ENCODE assay signal across 9 cellular contexts in genomic region chr9:86405926-86406325, GRCh38. TPM values are rescaled to one million over a fixed set of nuclear protein-coding genes. Genes with fewer than 3 reads are reported as not detected.
DNase-seq lines count a peak whose midpoint lies in the region; ATAC-seq and TF ChIP-seq lines count a peak whose summit lies in the region.
"Had no signal": no experiment of that assay in that cellular context is flagged by ENCODE, and none has a peak within 500 bp of the region (broad histone marks: within the 10 kb centered on the region; RNA-seq: fewer than 3 reads in every experiment).

No MANE protein-coding gene starts in this region.

- H3K27me3 ChIP-seq in kidney epithelial cell (ENCODE audit: control insufficient read depth, insufficient read depth, low read length): no peaks in the 10 kb centered on the region
- H3K27me3 ChIP-seq in WERI-Rb-1 (ENCODE audit: insufficient read depth, low read depth, severe bottlenecking): peaks cover 67% of the 10 kb centered on the region

- CTCF ChIA-PET in activated CD4-positive, alpha-beta T cell treated with anti-CD3 and anti-CD28 coated beads for 36 hours (lab: Charles Lee): interaction anchor here (1.2 to 2.0 kb wide), 4 partner anchors 9 to 542 kb away, joined by 3 to 21 read pairs (median 4); no protein-coding TSS in a partner anchor

- POLR2A ChIA-PET in activated CD4-positive, alpha-beta T cell treated with anti-CD3 and anti-CD28 coated beads for 36 hours (lab: Charles Lee): no interaction called here

- no peak overlapping the region for H3K27ac ChIP-seq in WERI-Rb-1

- H3K9me3 ChIP-seq in WERI-Rb-1 (ENCODE audit: severe bottlenecking): no peaks in the 10 kb centered on the region

- H3K36me3 Mint-ChIP-seq in activated CD4-positive, alpha-beta T cell treated with anti-CD3 and anti-CD28 coated beads for 36 hours (ENCODE audit: low read depth): no peaks in the 10 kb centered on the region
- H3K36me3 Mint-ChIP-seq in activated T-helper 2 cell treated with anti-CD3 and anti-CD28 coated beads, Interferon-gamma antibody, Interleukin-2, Interleukin-4, amounts not matched to agents 10 μg/mL and 5 μg/mL and 100 μg/mL, durations not matched to agents 14 hours and 24 hours and 36 hours (ENCODE audit: low read depth): no peaks in the 10 kb centered on the region

- peak; percentile 92 for ATAC-seq in activated CD4-positive, alpha-beta T cell treated with anti-CD3 and anti-CD28 coated beads for 36 hours
- ATAC-seq in HG03342 (IDR thresholded peaks at IDR 0.05; ENCODE audit: unreplicated experiment): no peak

- TF ChIP-seq CTCF in kidney epithelial cell (IDR thresholded peaks at IDR 0.05; ENCODE audit: insufficient read depth, low read length, poor library complexity, severe bottlenecking) (no peak), WERI-Rb-1 (IDR thresholded peaks at IDR 0.05; ENCODE audit: low read depth, low read length) (no peak)

- no peak overlapping the region for H3K27ac Mint-ChIP-seq in activated CD4-positive, alpha-beta T cell treated with anti-CD3 and anti-CD28 coated beads for 36 hours
- peak overlapping the region; percentile 31 for H3K27ac Mint-ChIP-seq in activated T-helper 2 cell treated with anti-CD3 and anti-CD28 coated beads, Interferon-gamma antibody, Interleukin-2, Interleukin-4, amounts not matched to agents 10 μg/mL and 5 μg/mL and 100 μg/mL, durations not matched to agents 14 hours and 24 hours and 36 hours

- no peak overlapping the region for H3K4me3 Mint-ChIP-seq in activated CD4-positive, alpha-beta T cell treated with anti-CD3 and anti-CD28 coated beads for 36 hours
- H3K4me3 Mint-ChIP-seq in activated T-helper 2 cell treated with anti-CD3 and anti-CD28 coated beads, Interferon-gamma antibody, Interleukin-2, Interleukin-4, amounts not matched to agents 10 μg/mL and 5 μg/mL and 100 μg/mL, durations not matched to agents 14 hours and 24 hours and 36 hours (ENCODE audit: low read depth): no peak overlapping the region

- no peak overlapping the region for H3K4me3 ChIP-seq in kidney epithelial cell (ENCODE audit: low read depth, low read length)
- no peak overlapping the region for H3K4me3 ChIP-seq in WERI-Rb-1 (ENCODE audit: low read depth, low read length)

- no peaks in the 10 kb centered on the region for H3K9me3 Mint-ChIP-seq in activated CD4-positive, alpha-beta T cell treated with anti-CD3 and anti-CD28 coated beads for 36 hours (ENCODE audit: low read depth)
- H3K9me3 Mint-ChIP-seq in activated T-helper 2 cell treated with anti-CD3 and anti-CD28 coated beads, Interferon-gamma antibody, Interleukin-2, Interleukin-4, amounts not matched to agents 10 μg/mL and 5 μg/mL and 100 μg/mL, durations not matched to agents 14 hours and 24 hours and 36 hours: no peaks in the 10 kb centered on the region

- H3K36me3 ChIP-seq in kidney epithelial cell (ENCODE audit: control insufficient read depth, insufficient read depth, low read length) (no peaks in the 10 kb centered on the region), WERI-Rb-1 (no peaks in the 10 kb centered on the region)

- H3K27me3 Mint-ChIP-seq in activated CD4-positive, alpha-beta T cell treated with anti-CD3 and anti-CD28 coated beads for 36 hours: peaks cover 24% of the 10 kb centered on the region
- H3K27me3 Mint-ChIP-seq in activated T-helper 2 cell treated with anti-CD3 and anti-CD28 coated beads, Interferon-gamma antibody, Interleukin-2, Interleukin-4, amounts not matched to agents 10 μg/mL and 5 μg/mL and 100 μg/mL, durations not matched to agents 14 hours and 24 hours and 36 hours (ENCODE audit: low read depth): peaks cover 7% of the 10 kb centered on the region

- intact Hi-C loops in activated CD4-positive, alpha-beta T cell treated with anti-CD3 and anti-CD28 coated beads for 36 hours (cut with DNase I, micrococcal nuclease): loop anchor here (1.0 to 5.0 kb wide), 2 partner anchors 52 to 54 kb away; partner anchors contain the start of gene TUT7 (in 2 of the 2)
- intact Hi-C loops in activated T-helper 2 cell treated with anti-CD3 and anti-CD28 coated beads, Interferon-gamma antibody, Interleukin-2, Interleukin-4, amounts not matched to agents 10 μg/mL and 5 μg/mL and 100 μg/mL, durations not matched to agents 14 hours and 24 hours and 36 hours (cut with micrococcal nuclease): no loop called here

- H3K4me1 Mint-ChIP-seq in activated CD4-positive, alpha-beta T cell treated with anti-CD3 and anti-CD28 coated beads for 36 hours: peaks cover 32% of the 10 kb centered on the region
- H3K4me1 Mint-ChIP-seq in activated T-helper 2 cell treated with anti-CD3 and anti-CD28 coated beads, Interferon-gamma antibody, Interleukin-2, Interleukin-4, amounts not matched to agents 10 μg/mL and 5 μg/mL and 100 μg/mL, durations not matched to agents 14 hours and 24 hours and 36 hours (ENCODE audit: low read depth): peaks cover 9% of the 10 kb centered on the region

- DNase-seq in activated CD4-positive, alpha-beta T cell treated with anti-CD3 and anti-CD28 coated beads for 36 hours: peak; percentile 61
- DNase-seq in activated CD4-positive, alpha-beta T cell treated with anti-CD3 and anti-CD28 coated beads, Interleukin-2, amount 50 U/mL, for 4 hours: no peak
- no peak for DNase-seq in activated T-helper 2 cell treated with anti-CD3 and anti-CD28 coated beads, Interferon-gamma antibody, Interleukin-2, Interleukin-4, amounts not matched to agents 10 μg/mL and 5 μg/mL and 100 μg/mL, durations not matched to agents 14 hours and 24 hours and 36 hours (ENCODE audit: low spot score)
- DNase-seq in kidney epithelial cell (ENCODE audit: low read depth) (peak; percentile 80), superior temporal gyrus (ENCODE audit: extremely low spot score) (peak; percentile 70), SKM-1 treated with dmso at 0.1 percent for 144 hours (lab: John Stamatoyannopoulos, UW; ENCODE audit: unreplicated experiment) (no peak), WERI-Rb-1 (no peak)
- DNase-seq: DND-41 had no signal

RNA-seq across cellular contexts. Expression of gene TUT7, which starts 51.7 kb away (rescaled TPM):
- 10 to 100 TPM; 31.5 to 39.2 TPM for total RNA-seq in activated CD4-positive, alpha-beta T cell treated with anti-CD3 and anti-CD28 coated beads for 36 hours
- total RNA-seq in activated T-helper 2 cell treated with anti-CD3 and anti-CD28 coated beads, Interferon-gamma antibody, Interleukin-2, Interleukin-4, amounts not matched to agents 10 μg/mL and 5 μg/mL and 100 μg/mL, durations not matched to agents 14 hours and 24 hours and 36 hours: 41.5 and 41.9 TPM in 2 replicates
- total RNA-seq in kidney epithelial cell: 25.9 and 26.4 TPM in 2 replicates

Comparison
In these comparisons a context has a peak if more than half of its experiments do, and no peak if none do; other contexts are left out.
1. DNase-seq: peak in activated CD4-positive, alpha-beta T cell treated with anti-CD3 and anti-CD28 coated beads for 36 hours (single experiment), kidney epithelial cell (single experiment) and superior temporal gyrus (single experiment); none in activated CD4-positive, alpha-beta T cell treated with anti-CD3 and anti-CD28 coated beads, Interleukin-2, amount 50 U/mL, for 4 hours (0 of 2), activated T-helper 2 cell treated with anti-CD3 and anti-CD28 coated beads, Interferon-gamma antibody, Interleukin-2, Interleukin-4, amounts not matched to agents 10 μg/mL and 5 μg/mL and 100 μg/mL, durations not matched to agents 14 hours and 24 hours and 36 hours (single experiment), SKM-1 treated with dmso at 0.1 percent for 144 hours (single experiment) and WERI-Rb-1 (single experiment).